8 cellular contexts compared by ENCODE assay signal in the genomic region with DNA sequence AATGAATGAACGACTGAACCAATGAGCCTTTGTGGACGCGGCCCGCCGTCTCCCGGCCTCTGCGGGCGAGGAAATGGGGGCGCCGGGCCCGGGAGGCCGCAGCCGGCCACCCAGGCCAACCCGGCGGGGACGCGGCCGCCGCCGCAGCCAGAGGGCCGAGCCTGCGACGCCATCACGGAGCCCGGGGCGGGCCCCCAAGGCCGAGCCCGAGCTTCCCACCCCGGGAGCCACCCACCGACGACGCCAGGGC. TPM values are rescaled to one million over a fixed set of nuclear protein-coding genes. Genes with fewer than 3 reads are reported as not detected.
DNase-seq lines count a peak whose midpoint lies in the region; ATAC-seq and TF ChIP-seq lines count a peak whose summit lies in the region.

No MANE protein-coding gene starts in this region.

- peaks cover 0 to 14% (median 6%) of the 10 kb centered on the region in 4 donors for H3K36me3 ChIP-seq in transverse colon

- H3K4me3 ChIP-seq in transverse colon: peak overlapping the region; percentile 77 to 94 (median 88)

- no peaks in the 10 kb centered on the region for H3K9me3 Mint-ChIP-seq in activated T-cell treated with anti-CD3 and anti-CD28 coated beads, Interleukin-2, amount 50 U/mL, for 72 hours
- H3K9me3 Mint-ChIP-seq in activated T-helper 1 cell treated with anti-CD3 and anti-CD28 coated beads, Interleukin-12 subunit alpha, Interleukin-12 subunit beta, Interleukin-2, Interleukin-4 antibody, amounts not matched to agents 30 ng/mL and 10 ng/mL and 1 ng/mL, durations not matched to agents 14 hours and 24 hours and 36 hours: no peaks in the 10 kb centered on the region

- no peak for TF ChIP-seq CTCF in transverse colon (IDR thresholded peaks at IDR 0.05)

- TF ChIP-seq EP300 in transverse colon (IDR thresholded peaks at IDR 0.05; ENCODE audit: low read depth): no peak

- no peak for TF ChIP-seq POLR2A in transverse colon (IDR thresholded peaks at IDR 0.05)

- no peak for DNase-seq in activated T-cell treated with anti-CD3 and anti-CD28 coated beads, Interleukin-2, amount 50 U/mL, for 72 hours
- no peak for DNase-seq in activated T-cell treated with anti-CD3 and anti-CD28 coated beads, Interleukin-2, amount 50 U/mL, for 1 hour
- DNase-seq in activated T-helper 1 cell treated with anti-CD3 and anti-CD28 coated beads, Interleukin-12 subunit alpha, Interleukin-12 subunit beta, Interleukin-2, Interleukin-4 antibody, amounts not matched to agents 30 ng/mL and 10 ng/mL and 1 ng/mL, durations not matched to agents 14 hours and 24 hours and 36 hours (ENCODE audit: low spot score): no peak
- DNase-seq in transverse colon: no peak
- no peak for DNase-seq in NCI-H2171 (lab: John Stamatoyannopoulos, UW)
- no peak for DNase-seq in RPMI8226

- ATAC-seq in activated T-cell treated with anti-CD3 and anti-CD28 coated beads, Interleukin-2, amount 50 U/mL, for 72 hours (replicated peaks in 1 of 2): no peak
- no peak for ATAC-seq in HG02763 (IDR thresholded peaks at IDR 0.05; ENCODE audit: unreplicated experiment)

- no peaks in the 10 kb centered on the region for H3K9me3 ChIP-seq in transverse colon

- H3K27ac Mint-ChIP-seq in activated T-cell treated with anti-CD3 and anti-CD28 coated beads, Interleukin-2, amount 50 U/mL, for 72 hours: peak overlapping the region; percentile 83
- H3K27ac Mint-ChIP-seq in activated T-helper 1 cell treated with anti-CD3 and anti-CD28 coated beads, Interleukin-12 subunit alpha, Interleukin-12 subunit beta, Interleukin-2, Interleukin-4 antibody, amounts not matched to agents 30 ng/mL and 10 ng/mL and 1 ng/mL, durations not matched to agents 14 hours and 24 hours and 36 hours: peak overlapping the region; percentile 98

- H3K27me3 ChIP-seq in layer of hippocampus (ENCODE audit: control insufficient read depth, insufficient read depth, low read length): no peaks in the 10 kb centered on the region
- H3K27me3 ChIP-seq in transverse colon: no peaks in the 10 kb centered on the region

- intact Hi-C loops in activated T-helper 1 cell treated with anti-CD3 and anti-CD28 coated beads, Interleukin-12 subunit alpha, Interleukin-12 subunit beta, Interleukin-2, Interleukin-4 antibody, amounts not matched to agents 30 ng/mL and 10 ng/mL and 1 ng/mL, durations not matched to agents 14 hours and 24 hours and 36 hours (cut with micrococcal nuclease): loop anchor here (1.0 to 5.0 kb wide), 6 partner anchors 114 to 511 kb away; a partner anchor contains a TSS
- intact Hi-C loops in transverse colon (cut with DNase I; ENCODE audit: low total_unique reads): no loop called here

- H3K4me3 Mint-ChIP-seq in activated T-cell treated with anti-CD3 and anti-CD28 coated beads, Interleukin-2, amount 50 U/mL, for 72 hours: peak overlapping the region; percentile 93 to 96
- peak overlapping the region; percentile 98 for H3K4me3 Mint-ChIP-seq in activated T-helper 1 cell treated with anti-CD3 and anti-CD28 coated beads, Interleukin-12 subunit alpha, Interleukin-12 subunit beta, Interleukin-2, Interleukin-4 antibody, amounts not matched to agents 30 ng/mL and 10 ng/mL and 1 ng/mL, durations not matched to agents 14 hours and 24 hours and 36 hours

- in situ Hi-C loops in transverse colon (cut with MboI; ENCODE audit: low pct_ligation_motif_present in 1 of 4, low pct_unique_long_range_greater_than_20kb in 1 of 4, low sequenced_read_pairs in 3 of 4): no loop called here

- WGBS in transverse colon (ENCODE audit: low coverage in 1 of 2), 2 donors: 1% methylated on average over 21 of the region's 32 CpGs; no CpG with 5 or more reads in 1 of the 2 donors

- peaks cover 5 to 30% (median 19%) of the 10 kb centered on the region in 4 donors for H3K4me1 ChIP-seq in transverse colon

- H3K36me3 Mint-ChIP-seq in activated T-cell treated with anti-CD3 and anti-CD28 coated beads, Interleukin-2, amount 50 U/mL, for 72 hours (ENCODE audit: insufficient read depth in 2 of 2): peaks cover 9 to 16% of the 10 kb centered on the region in 2 donors
- peaks cover 28% of the 10 kb centered on the region for H3K36me3 Mint-ChIP-seq in activated T-helper 1 cell treated with anti-CD3 and anti-CD28 coated beads, Interleukin-12 subunit alpha, Interleukin-12 subunit beta, Interleukin-2, Interleukin-4 antibody, amounts not matched to agents 30 ng/mL and 10 ng/mL and 1 ng/mL, durations not matched to agents 14 hours and 24 hours and 36 hours (ENCODE audit: low read depth)

- peaks cover 33% of the 10 kb centered on the region for H3K4me1 Mint-ChIP-seq in activated T-cell treated with anti-CD3 and anti-CD28 coated beads, Interleukin-2, amount 50 U/mL, for 72 hours (ENCODE audit: low read depth)
- H3K4me1 Mint-ChIP-seq in activated T-helper 1 cell treated with anti-CD3 and anti-CD28 coated beads, Interleukin-12 subunit alpha, Interleukin-12 subunit beta, Interleukin-2, Interleukin-4 antibody, amounts not matched to agents 30 ng/mL and 10 ng/mL and 1 ng/mL, durations not matched to agents 14 hours and 24 hours and 36 hours (ENCODE audit: low read depth): peaks cover 25% of the 10 kb centered on the region

- H3K27ac ChIP-seq in layer of hippocampus (ENCODE audit: low read depth, low read length) (peak overlapping the region; percentile 95), transverse colon (peak overlapping the region; percentile 95 to 98 (median 96))

- H3K27me3 Mint-ChIP-seq in activated T-cell treated with anti-CD3 and anti-CD28 coated beads, Interleukin-2, amount 50 U/mL, for 72 hours (ENCODE audit: low read depth): no peaks in the 10 kb centered on the region
- no peaks in the 10 kb centered on the region for H3K27me3 Mint-ChIP-seq in activated T-helper 1 cell treated with anti-CD3 and anti-CD28 coated beads, Interleukin-12 subunit alpha, Interleukin-12 subunit beta, Interleukin-2, Interleukin-4 antibody, amounts not matched to agents 30 ng/mL and 10 ng/mL and 1 ng/mL, durations not matched to agents 14 hours and 24 hours and 36 hours (ENCODE audit: insufficient read depth)

RNA-seq across cellular contexts. Expression of a gene that starts 0.2 kb away (rescaled TPM):
- total RNA-seq in activated T-cell treated with anti-CD3 and anti-CD28 coated beads, Interleukin-2, amount 50 U/mL, for 72 hours: 100 to 1,000 TPM; 106 to 122 TPM
- total RNA-seq in activated T-helper 1 cell treated with anti-CD3 and anti-CD28 coated beads, Interleukin-12 subunit alpha, Interleukin-12 subunit beta, Interleukin-2, Interleukin-4 antibody, amounts not matched to agents 30 ng/mL and 10 ng/mL and 1 ng/mL, durations not matched to agents 14 hours and 24 hours and 36 hours: 114 and 128 TPM in 2 replicates
- 100 to 1,000 TPM in 1 of 4 donors, 10 to 100 TPM in 3; 43.0 to 132 (median 57.9) TPM for total RNA-seq in transverse colon

RNA-seq across cellular contexts. Expression of a gene that starts 0.3 kb away (rescaled TPM):
- 10 to 100 TPM; 20.4 to 22.8 TPM for total RNA-seq in activated T-cell treated with anti-CD3 and anti-CD28 coated beads, Interleukin-2, amount 50 U/mL, for 72 hours
- total RNA-seq in activated T-helper 1 cell treated with anti-CD3 and anti-CD28 coated beads, Interleukin-12 subunit alpha, Interleukin-12 subunit beta, Interleukin-2, Interleukin-4 antibody, amounts not matched to agents 30 ng/mL and 10 ng/mL and 1 ng/mL, durations not matched to agents 14 hours and 24 hours and 36 hours: 54.9 and 56.5 TPM in 2 replicates
- 100 to 1,000 TPM in 1 of 4 donors, 10 to 100 TPM in 3; 15.2 to 220 (median 22.9) TPM for total RNA-seq in transverse colon

RNA-seq across cellular contexts. Expression of a gene that starts 30.7 kb away (rescaled TPM):
- total RNA-seq in activated T-cell treated with anti-CD3 and anti-CD28 coated beads, Interleukin-2, amount 50 U/mL, for 72 hours: 10 to 100 TPM; 18.2 to 27.7 TPM
- total RNA-seq in activated T-helper 1 cell treated with anti-CD3 and anti-CD28 coated beads, Interleukin-12 subunit alpha, Interleukin-12 subunit beta, Interleukin-2, Interleukin-4 antibody, amounts not matched to agents 30 ng/mL and 10 ng/mL and 1 ng/mL, durations not matched to agents 14 hours and 24 hours and 36 hours: 7.8 and 10.8 TPM in 2 replicates
- total RNA-seq in transverse colon: 100 to 1,000 TPM in 1 of 4 donors, 10 to 100 TPM in 2, 1 to 10 TPM in 1; 6.8 to 141 (median 24.5) TPM
